Comparison of ENCODE assay signal across 8 cellular contexts in genomic region chr2:39728085-39728484, GRCh38. TPM values are rescaled to one million over a fixed set of nuclear protein-coding genes. Genes with fewer than 3 reads are reported as not detected.
DNase-seq lines count a peak whose midpoint lies in the region; ATAC-seq and TF ChIP-seq lines count a peak whose summit lies in the region.
"Not testable (repeated sequence)": the region's sequence is repeated elsewhere in the genome, so short reads cannot be mapped to it uniquely, and the experiment has no call there.

No MANE protein-coding gene starts in this region.

- H3K4me1 Mint-ChIP-seq in mesothelial cell of epicardium, result peaks cover 54% of the 10 kb centered on the region

- not testable (repeated sequence) for TF ChIP-seq CTCF in AG10803 (conservative IDR thresholded peaks at IDR 0.05; ENCODE audit: low read length); mesothelial cell of epicardium (IDR thresholded peaks at IDR 0.05; ENCODE audit: unreplicated experiment)

- DNase-seq in AG10803 (ENCODE audit: low read depth) (peak; percentile 54), LHCN-M2 (ENCODE audit: low read depth) (peak; percentile 80), astrocyte of the hippocampus (ENCODE audit: low read depth, low spot score) (peak; percentile 81)
- not testable (repeated sequence) for DNase-seq in mesothelial cell of epicardium (ENCODE audit: low spot score in 2 of 2, unreplicated experiment in 2 of 2)

- H3K36me3 Mint-ChIP-seq in mesothelial cell of epicardium, result peaks cover 20% of the 10 kb centered on the region

- not testable (repeated sequence) for H3K4me3 Mint-ChIP-seq in mesothelial cell of epicardium

- not testable (repeated sequence) for H3K9me3 Mint-ChIP-seq in mesothelial cell of epicardium

- not testable (repeated sequence) for H3K27me3 Mint-ChIP-seq in mesothelial cell of epicardium (ENCODE audit: low read depth)

- H3K4me3 ChIP-seq in AG10803 (ENCODE audit: low read length), result not testable (repeated sequence)

- ATAC-seq in GM18511 (IDR thresholded peaks at IDR 0.05; ENCODE audit: unreplicated experiment) (peak; percentile 59), GM21390 (IDR thresholded peaks at IDR 0.05; ENCODE audit: unreplicated experiment) (peak; percentile 44), HG02798 (IDR thresholded peaks at IDR 0.05; ENCODE audit: poor library complexity, unreplicated experiment) (peak; percentile 70), HG03159 (IDR thresholded peaks at IDR 0.05; ENCODE audit: unreplicated experiment) (peak; percentile 70)

- peak overlapping the region; percentile 80 for H3K27ac Mint-ChIP-seq in mesothelial cell of epicardium

RNA-seq across cellular contexts. Expression of gene THUMPD2, which starts 51.0 kb away (rescaled TPM):
- total RNA-seq in LHCN-M2 (2014; rRNA removed) (10.5 and 14.0 TPM in 2 replicates), mesothelial cell of epicardium (13.8 to 17.7 TPM (median 17.3 TPM) in 3 replicates)
- polyA plus RNA-seq in LHCN-M2 (2012), result 5.6 TPM
